In genomic region chr20:9963029-9963428, GRCh38 we compare ENCODE assay signal across 2 cellular contexts.
TF ChIP-seq lines count a peak whose summit lies in the region.

No MANE protein-coding gene starts in this region.

TF ChIP-seq in GM23338, 12 proteins besides CTCF, POLR2A, EP300 and RAD21 (continued from another document):
- TF ChIP-seq ZNF331 (CRISPR knock-in tag; IDR thresholded peaks at IDR 0.05; ENCODE audit: low read depth) (no peak), POLR2AphosphoS5 (IDR thresholded peaks at IDR 0.05; ENCODE audit: low read depth) (no peak), JUNB (IDR thresholded peaks at IDR 0.05; ENCODE audit: unreplicated experiment) (no peak), NANOG (IDR thresholded peaks at IDR 0.05; ENCODE audit: borderline replicate concordance) (no peak), CREB1 (CRISPR knock-in tag; IDR thresholded peaks at IDR 0.05; ENCODE audit: low read depth) (no peak), REST (IDR thresholded peaks at IDR 0.05; ENCODE audit: unreplicated experiment) (no peak), EZH2phosphoT487 (IDR thresholded peaks at IDR 0.05; ENCODE audit: unreplicated experiment) (no peak)

TF ChIP-seq in WTC11, 78 proteins besides CTCF, POLR2A, EP300 and RAD21 (continued from another document):
- TF ChIP-seq PREB (CRISPR knock-in tag; IDR thresholded peaks at IDR 0.05; ENCODE audit: borderline replicate concordance) = no peak
- TF ChIP-seq NR2C2 (CRISPR knock-in tag; IDR thresholded peaks at IDR 0.05) = no peak
- no peak for TF ChIP-seq ERG (CRISPR knock-in tag; IDR thresholded peaks at IDR 0.05)
- TF ChIP-seq ZNF532 (CRISPR knock-in tag; IDR thresholded peaks at IDR 0.05; ENCODE audit: borderline replicate concordance) = no peak
- TF ChIP-seq ZNF263 (CRISPR knock-in tag; IDR thresholded peaks at IDR 0.05; ENCODE audit: low read depth) = no peak
- TF ChIP-seq MLX (CRISPR knock-in tag; IDR thresholded peaks at IDR 0.05) = no peak
TF ChIP-seq in WTC11: peak in this region for 0.
